In the genomic region with DNA sequence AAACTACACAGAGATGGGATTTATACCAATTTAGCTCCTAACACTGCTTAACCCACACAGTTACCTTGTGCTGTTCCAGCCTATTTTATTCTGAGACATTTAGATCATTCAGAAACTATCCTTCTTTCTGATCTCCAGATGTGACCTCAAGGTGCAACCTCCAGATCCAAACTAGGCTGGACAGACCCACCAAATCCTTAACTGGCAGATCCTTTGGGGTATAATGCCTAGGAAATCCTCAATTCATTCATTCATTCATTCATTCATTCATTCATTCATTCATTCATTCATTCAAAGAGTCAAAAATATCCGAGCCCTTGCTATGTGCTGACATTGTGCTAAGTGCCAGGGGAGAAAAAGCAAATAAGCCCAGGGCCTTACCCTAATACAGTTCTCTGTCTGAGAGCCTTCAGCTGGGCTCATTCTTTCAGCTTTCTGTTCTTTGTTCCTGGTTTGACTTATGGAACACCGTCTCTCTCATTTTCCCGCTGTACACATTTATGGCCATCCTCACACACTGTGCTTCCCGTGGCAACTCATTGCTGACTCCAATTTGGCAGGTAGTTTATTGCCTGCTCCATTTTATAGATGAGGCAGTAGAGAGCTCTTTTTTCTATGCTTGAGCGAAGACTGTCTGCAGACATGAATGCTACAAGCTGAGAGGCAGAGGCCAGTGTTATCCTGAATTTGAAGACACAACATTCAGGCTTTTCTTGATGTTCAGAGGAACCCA, we compare ENCODE assay signal across 12 cellular contexts.
"Had no signal": no experiment of that assay in that cellular context is flagged by ENCODE, and none has a peak within 500 bp of the region (broad histone marks: within the 10 kb centered on the region; RNA-seq: fewer than 3 reads in every experiment).

No MANE protein-coding gene starts in this region.

- H3K36me3 ChIP-seq: heart right ventricle, right atrium auricular region had no signal

- H3K36me3 Mint-ChIP-seq: activated naive CD4-positive, alpha-beta T cell treated with anti-CD3 and anti-CD28 coated beads, Interleukin-2, amount 10 ng/mL, durations not matched to agents 7 days and 5 days; naive B cell had no signal

- H3K27me3 Mint-ChIP-seq: activated naive CD4-positive, alpha-beta T cell treated with anti-CD3 and anti-CD28 coated beads, Interleukin-2, amount 10 ng/mL, durations not matched to agents 7 days and 5 days had no signal

- H3K27me3 ChIP-seq: right atrium auricular region had no signal

- ATAC-seq: activated CD4-positive, alpha-beta T cell treated with anti-CD3 and anti-CD28 coated beads for 36 hours; activated T-helper 17 cell treated with anti-CD3 and anti-CD28 coated beads, Interleukin-2, amount 50 U/mL, for 72 hours; heart right ventricle had no signal

- H3K4me1 Mint-ChIP-seq: activated CD4-positive, alpha-beta T cell treated with anti-CD3 and anti-CD28 coated beads for 36 hours; activated naive CD4-positive, alpha-beta T cell treated with anti-CD3 and anti-CD28 coated beads, Interleukin-2, amount 10 ng/mL, durations not matched to agents 7 days and 5 days; activated T-helper 17 cell treated with anti-CD3 and anti-CD28 coated beads, Interleukin-2, amount 50 U/mL, for 72 hours; naive B cell had no signal

- H3K4me3 Mint-ChIP-seq: activated CD4-positive, alpha-beta T cell treated with anti-CD3 and anti-CD28 coated beads for 36 hours; activated naive CD4-positive, alpha-beta T cell treated with anti-CD3 and anti-CD28 coated beads, Interleukin-2, amount 10 ng/mL, durations not matched to agents 7 days and 5 days; activated T-helper 17 cell treated with anti-CD3 and anti-CD28 coated beads, Interleukin-2, amount 50 U/mL, for 72 hours; naive B cell had no signal

- H3K4me3 ChIP-seq: coronary artery, heart right ventricle, right atrium auricular region, skin epidermis had no signal

- H3K27ac Mint-ChIP-seq: activated CD4-positive, alpha-beta T cell treated with anti-CD3 and anti-CD28 coated beads for 36 hours; activated naive CD4-positive, alpha-beta T cell treated with anti-CD3 and anti-CD28 coated beads, Interleukin-2, amount 10 ng/mL, durations not matched to agents 7 days and 5 days; activated T-helper 17 cell treated with anti-CD3 and anti-CD28 coated beads, Interleukin-2, amount 50 U/mL, for 72 hours had no signal

- DNase-seq: activated CD4-positive, alpha-beta T cell treated with anti-CD3 and anti-CD28 coated beads for 36 hours; activated naive CD4-positive, alpha-beta T cell treated with anti-CD3 and anti-CD28 coated beads, Interleukin-2, amount 10 ng/mL, durations not matched to agents 7 days and 5 days; effector CD8-positive, alpha-beta T cell; islet precursor cell; naive B cell; posterior cingulate gyrus; T1000 had no signal

- H3K9me3 Mint-ChIP-seq: activated naive CD4-positive, alpha-beta T cell treated with anti-CD3 and anti-CD28 coated beads, Interleukin-2, amount 10 ng/mL, durations not matched to agents 7 days and 5 days; activated T-helper 17 cell treated with anti-CD3 and anti-CD28 coated beads, Interleukin-2, amount 50 U/mL, for 72 hours; naive B cell had no signal

- H3K9me3 ChIP-seq: heart right ventricle, right atrium auricular region had no signal

- H3K4me1 ChIP-seq: heart right ventricle, right atrium auricular region had no signal
